Comparison of ENCODE assay signal across 11 cellular contexts in the genomic region with DNA sequence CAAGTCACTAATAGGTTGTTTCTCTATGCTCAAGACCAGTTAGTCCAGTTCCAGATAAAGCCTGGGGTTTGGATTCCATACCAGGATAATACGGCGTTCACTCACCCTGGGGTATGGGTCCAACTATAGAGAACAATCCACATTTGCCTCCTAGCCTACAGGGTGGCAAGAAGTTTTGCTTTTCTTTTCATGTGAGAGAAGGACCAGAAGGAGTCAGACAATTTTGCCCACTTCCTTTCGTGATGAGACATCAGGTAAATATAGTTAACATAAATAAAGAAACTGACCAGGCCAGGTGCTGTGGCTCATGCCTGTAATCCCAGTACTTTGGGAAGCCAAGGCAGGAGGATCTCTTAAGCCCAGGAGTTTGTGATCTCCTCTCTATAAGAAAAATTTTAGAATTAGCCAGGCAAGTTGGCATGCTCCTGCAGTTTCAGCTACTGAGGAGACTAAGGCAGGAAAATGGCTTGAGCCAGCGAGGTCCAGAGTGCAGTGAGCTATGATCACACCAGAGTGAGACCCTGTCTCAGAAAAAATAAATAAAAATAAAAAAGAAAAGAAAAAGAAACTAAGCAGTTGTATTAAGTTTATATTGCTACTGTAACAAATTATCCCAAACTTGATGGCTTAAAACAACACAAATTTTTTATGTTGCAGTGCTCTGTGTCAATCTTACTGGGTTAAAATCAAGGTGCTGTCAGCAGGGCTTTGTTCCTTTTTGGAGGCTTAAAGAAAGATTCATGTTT. TPM values are rescaled to one million over a fixed set of nuclear protein-coding genes. Genes with fewer than 3 reads are reported as not detected.
DNase-seq lines count a peak whose midpoint lies in the region; ATAC-seq and TF ChIP-seq lines count a peak whose summit lies in the region.
"Had no signal": no experiment of that assay in that cellular context is flagged by ENCODE, and none has a peak within 500 bp of the region (broad histone marks: within the 10 kb centered on the region; RNA-seq: fewer than 3 reads in every experiment).

No MANE protein-coding gene starts in this region.

- H3K27me3 ChIP-seq in DOHH2 (ENCODE audit: control insufficient read depth, low read length), result no peaks in the 10 kb centered on the region

- H3K27ac ChIP-seq in DOHH2 (ENCODE audit: low read depth, low read length), result peak overlapping the region; percentile 97

- H3F3A ChIP-seq in DOHH2 (ENCODE audit: control insufficient read depth, insufficient read depth), result peaks cover 64% of the 10 kb centered on the region

- peak overlapping the region; percentile 12 for H3K4me3 Mint-ChIP-seq in activated naive CD8-positive, alpha-beta T cell treated with anti-CD3 and anti-CD28 coated beads for 36 hours

- intact Hi-C loops in left ventricle myocardium superior (cut with micrococcal nuclease), result no loop called here
- intact Hi-C loops in Right ventricle myocardium superior (cut with DNase I), result no loop called here

- no peak for DNase-seq in activated naive CD8-positive, alpha-beta T cell treated with anti-CD3 and anti-CD28 coated beads for 36 hours
- DNase-seq in left ventricle myocardium superior, result no peak
- DNase-seq in NCI-H2029 treated with DMSO at 0.1 percent for 48 hours (lab: John Stamatoyannopoulos, UW), result no peak
- DNase-seq in Right ventricle myocardium superior, result no peak
- no peak for DNase-seq in D341Med (ENCODE audit: low spot score)
- DNase-seq: foreskin melanocyte, NCI-H446 had no signal

- no peaks in the 10 kb centered on the region for H3K27me3 Mint-ChIP-seq in activated naive CD8-positive, alpha-beta T cell treated with anti-CD3 and anti-CD28 coated beads for 36 hours

- TF ChIP-seq CTCF in DOHH2 (IDR thresholded peaks at IDR 0.05; ENCODE audit: low read depth, low read length, poor library complexity, severe bottlenecking), result no peak

- H3K4me2 ChIP-seq in DOHH2 (ENCODE audit: low read length), result peak overlapping the region; percentile 96

- H3K9me3 ChIP-seq in DOHH2 (ENCODE audit: control insufficient read depth, insufficient read depth, low read length), result no peaks in the 10 kb centered on the region

- H3K36me3 Mint-ChIP-seq in activated naive CD8-positive, alpha-beta T cell treated with anti-CD3 and anti-CD28 coated beads for 36 hours, result no peaks in the 10 kb centered on the region

- H3K9me2 ChIP-seq in DOHH2 (replicated peaks; ENCODE audit: control insufficient read depth, low read length), result no peaks in the 10 kb centered on the region

- H3K27ac Mint-ChIP-seq in activated naive CD8-positive, alpha-beta T cell treated with anti-CD3 and anti-CD28 coated beads for 36 hours, result peak overlapping the region; percentile 47

- H3K4me1 ChIP-seq in DOHH2 (ENCODE audit: control insufficient read depth, low read length), result peaks cover 88% of the 10 kb centered on the region

- peaks cover 11% of the 10 kb centered on the region for H3K79me2 ChIP-seq in DOHH2 (ENCODE audit: control insufficient read depth, low read length)

- H3K4me1 Mint-ChIP-seq in activated naive CD8-positive, alpha-beta T cell treated with anti-CD3 and anti-CD28 coated beads for 36 hours, result peaks cover 36% of the 10 kb centered on the region

- ATAC-seq in GM19452 (IDR thresholded peaks at IDR 0.05; ENCODE audit: unreplicated experiment), result peak; percentile 70
- ATAC-seq in HG03159 (IDR thresholded peaks at IDR 0.05; ENCODE audit: unreplicated experiment), result peak; percentile 71
- no peak for ATAC-seq in left ventricle myocardium superior
- no peak for ATAC-seq in Right ventricle myocardium superior (ENCODE audit: poor library complexity)
- ATAC-seq: sciatic nerve had no signal

- peak overlapping the region; percentile 79 for H3K4me3 ChIP-seq in DOHH2 (ENCODE audit: low read length)

- H3K9me3 Mint-ChIP-seq in activated naive CD8-positive, alpha-beta T cell treated with anti-CD3 and anti-CD28 coated beads for 36 hours, result peaks cover 2% of the 10 kb centered on the region

- peaks cover 4% of the 10 kb centered on the region for H3K36me3 ChIP-seq in DOHH2 (ENCODE audit: control insufficient read depth, low read length)

- H4K20me1 ChIP-seq in DOHH2 (ENCODE audit: control insufficient read depth, insufficient read depth, low read depth, low read length), result no peaks in the 10 kb centered on the region

RNA-seq across cellular contexts. Expression of gene REEP5, which starts 7.5 kb away (rescaled TPM):
- 10 to 100 TPM; 40.0 to 45.3 TPM for total RNA-seq in activated naive CD8-positive, alpha-beta T cell treated with anti-CD3 and anti-CD28 coated beads for 36 hours
- total RNA-seq in left ventricle myocardium superior (145 TPM), Right ventricle myocardium superior (112 TPM)

RNA-seq across cellular contexts. Expression of gene DCP2, which starts 47.1 kb away (rescaled TPM):
- 10 to 100 TPM; 78.0 to 78.7 TPM for total RNA-seq in activated naive CD8-positive, alpha-beta T cell treated with anti-CD3 and anti-CD28 coated beads for 36 hours
- total RNA-seq in left ventricle myocardium superior (18.8 TPM), Right ventricle myocardium superior (19.2 TPM)

Comparison
In these comparisons a context has a peak if more than half of its experiments do, and no peak if none do; other contexts are left out.
1. ATAC-seq: peak in GM19452 (single experiment) and HG03159 (single experiment); none in left ventricle myocardium superior (single experiment) and Right ventricle myocardium superior (single experiment).